In the genomic region with DNA sequence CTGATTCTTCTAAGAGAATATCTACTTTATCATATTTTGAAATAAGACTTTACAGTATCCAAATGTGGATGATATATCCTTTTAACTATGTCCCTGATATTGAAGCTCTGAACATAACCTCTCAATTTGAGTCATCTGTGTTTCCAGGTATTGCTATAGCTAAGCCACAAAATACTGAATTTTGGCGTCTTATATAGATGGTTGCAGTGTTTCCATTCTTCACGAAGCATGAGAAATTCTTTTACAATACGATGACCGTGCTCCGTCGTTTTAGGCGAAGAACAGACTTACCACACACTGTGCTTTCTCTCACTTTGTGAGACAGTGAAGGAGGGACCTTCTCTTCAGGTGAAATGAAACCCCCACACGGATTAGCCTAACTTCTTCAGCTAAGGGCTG, we compare ENCODE assay signal across 9 cellular contexts. TPM values are rescaled to one million over a fixed set of nuclear protein-coding genes. Genes with fewer than 3 reads are reported as not detected.
A peak's percentile ranks its signal among the peaks of the same experiment; 100 is the strongest.
DNase-seq lines count a peak whose midpoint lies in the region; ATAC-seq and TF ChIP-seq lines count a peak whose summit lies in the region.
"Had no signal": no experiment of that assay in that cellular context is flagged by ENCODE, and none has a peak within 500 bp of the region (broad histone marks: within the 10 kb centered on the region; RNA-seq: fewer than 3 reads in every experiment).

No MANE protein-coding gene starts in this region.

- H3K4me2 ChIP-seq in GM23338 (peak overlapping the region; percentile 74; the same call in 1 of the 2 replicates), SU-DHL-6 (ENCODE audit: low read depth, low read length, poor library complexity, severe bottlenecking) (peak overlapping the region; percentile 73)

- H3K4me3 ChIP-seq in GM23338 (0 out of 2 replicates have a peak overlapping the region, but pooled peaks have one; percentile 43), SU-DHL-6 (ENCODE audit: insufficient read depth, low read length, poor library complexity, severe bottlenecking) (no peak overlapping the region), dorsolateral prefrontal cortex (peak overlapping the region in 25 of 59 donors; percentile 15 to 67 (median 50))

- no peak overlapping the region for H3K27ac ChIP-seq in GM23338 (ENCODE audit: low read depth)
- no peak overlapping the region for H3K27ac ChIP-seq in SU-DHL-6 (ENCODE audit: low read depth, low read length)
- peak overlapping the region in 12 of 59 donors; percentile 43 to 78 (median 54) for H3K27ac ChIP-seq in dorsolateral prefrontal cortex

- H3K4me1 ChIP-seq in GM23338 (ENCODE audit: insufficient read depth), result peaks cover 37% of the 10 kb centered on the region

- H3K27me3 Mint-ChIP-seq in GM23338 (ENCODE audit: insufficient read depth, low read depth, poor library complexity), result peaks cover 17% of the 10 kb centered on the region
- H3K27me3 Mint-ChIP-seq in effector memory CD8-positive, alpha-beta T cell, result peaks cover 9 to 21% of the 10 kb centered on the region in 2 donors

- H3K79me2 ChIP-seq in GM23338 (replicated peaks; ENCODE audit: insufficient read depth) (peaks cover 4% of the 10 kb centered on the region; the same call in 1 of the 2 replicates), SU-DHL-6 (ENCODE audit: insufficient read depth, low read length) (no peaks in the 10 kb centered on the region)

- peaks cover 4% of the 10 kb centered on the region for H4K20me1 ChIP-seq in GM23338 (replicated peaks; ENCODE audit: insufficient read depth)
- no peaks in the 10 kb centered on the region for H4K20me1 ChIP-seq in SU-DHL-6 (ENCODE audit: low read depth, low read length)

- intact Hi-C loops in dorsolateral prefrontal cortex (cut with DNase I), result no loop called here

- H3K4me1 Mint-ChIP-seq in GM23338, result peaks cover 58% of the 10 kb centered on the region
- H3K4me1 Mint-ChIP-seq in effector memory CD8-positive, alpha-beta T cell (ENCODE audit: low read depth in 2 of 2), result peaks cover 34 to 38% of the 10 kb centered on the region in 2 donors
- H3K4me1 Mint-ChIP-seq in stimulated activated effector memory CD8-positive, alpha-beta T cell treated with anti-CD3 and anti-CD28 coated beads, Interleukin-12 subunit alpha, Interleukin-12 subunit beta, amount 100 ng/mL, for 72 hours, result peaks cover 54% of the 10 kb centered on the region

- H3K36me3 ChIP-seq in GM23338 (ENCODE audit: insufficient read depth), result no peaks in the 10 kb centered on the region
- H3K36me3 ChIP-seq in SU-DHL-6 (ENCODE audit: low read length), result no peaks in the 10 kb centered on the region

- no peak overlapping the region for H3K27ac Mint-ChIP-seq in GM23338
- H3K27ac Mint-ChIP-seq in effector memory CD8-positive, alpha-beta T cell, result peak overlapping the region; percentile 99 to 100
- H3K27ac Mint-ChIP-seq in stimulated activated effector memory CD8-positive, alpha-beta T cell treated with anti-CD3 and anti-CD28 coated beads, Interleukin-12 subunit alpha, Interleukin-12 subunit beta, amount 100 ng/mL, for 72 hours, result peak overlapping the region; percentile 93

- no peak overlapping the region for H2AFZ ChIP-seq in GM23338
- H2AFZ ChIP-seq in SU-DHL-6 (ENCODE audit: low read depth, low read length, severe bottlenecking), result peak overlapping the region; percentile 91

- no peaks in the 10 kb centered on the region for H3K9me3 Mint-ChIP-seq in GM23338
- no peaks in the 10 kb centered on the region for H3K9me3 Mint-ChIP-seq in effector memory CD8-positive, alpha-beta T cell
- no peaks in the 10 kb centered on the region for H3K9me3 Mint-ChIP-seq in stimulated activated effector memory CD8-positive, alpha-beta T cell treated with anti-CD3 and anti-CD28 coated beads, Interleukin-12 subunit alpha, Interleukin-12 subunit beta, amount 100 ng/mL, for 72 hours
- H3K9me3 Mint-ChIP-seq: nephron had no signal

- H3F3A ChIP-seq in GM23338 (replicated peaks; ENCODE audit: low read depth) (peaks cover 3% of the 10 kb centered on the region; the same call in 1 of the 2 replicates), SU-DHL-6 (ENCODE audit: insufficient read depth) (peaks cover 28% of the 10 kb centered on the region)

- ATAC-seq in GM23338 (no peak), GM21737 (IDR thresholded peaks at IDR 0.05; ENCODE audit: unreplicated experiment) (no peak), GM21390 (IDR thresholded peaks at IDR 0.05; ENCODE audit: unreplicated experiment) (no peak)
- no peak for ATAC-seq in effector memory CD8-positive, alpha-beta T cell (replicated peaks)
- ATAC-seq in stimulated activated effector memory CD8-positive, alpha-beta T cell treated with anti-CD3 and anti-CD28 coated beads, Interleukin-12 subunit alpha, Interleukin-12 subunit beta, amount 100 ng/mL, for 72 hours, result peak; percentile 60

- no peak overlapping the region for H3K4me3 Mint-ChIP-seq in GM23338
- H3K4me3 Mint-ChIP-seq in effector memory CD8-positive, alpha-beta T cell, result peak overlapping the region; percentile 85 to 99
- H3K4me3 Mint-ChIP-seq in stimulated activated effector memory CD8-positive, alpha-beta T cell treated with anti-CD3 and anti-CD28 coated beads, Interleukin-12 subunit alpha, Interleukin-12 subunit beta, amount 100 ng/mL, for 72 hours, result peak overlapping the region; percentile 85

- no peaks in the 10 kb centered on the region for H3K9me3 ChIP-seq in SU-DHL-6 (ENCODE audit: insufficient read depth, low read length)

- DNase-seq in GM23338 (ENCODE audit: low spot score), result no peak
- no peak for DNase-seq in effector memory CD8-positive, alpha-beta T cell
- no peak for DNase-seq in stimulated activated effector memory CD8-positive, alpha-beta T cell treated with anti-CD3 and anti-CD28 coated beads, Interleukin-12 subunit alpha, Interleukin-12 subunit beta, amount 100 ng/mL, for 72 hours (ENCODE audit: low spot score in 2 of 2)
- DNase-seq in dorsolateral prefrontal cortex, result no peak
- DNase-seq: NCI-H226 had no signal

- TF ChIP-seq CTCF in GM23338 (conservative IDR thresholded peaks at IDR 0.05; ENCODE audit: low read depth in 2 of 2), result no peak
- TF ChIP-seq CTCF in SU-DHL-6 (IDR thresholded peaks at IDR 0.05; ENCODE audit: insufficient read depth, low read length, poor library complexity, severe bottlenecking), result no peak
- TF ChIP-seq CTCF in dorsolateral prefrontal cortex (IDR thresholded peaks at IDR 0.05 in 54 of 56, conservative IDR thresholded peaks at IDR 0.05 in 2 of 56; ENCODE audit: low read depth in 1 of 56, partially characterized antibody in 56 of 56), result no peak

- no peaks in the 10 kb centered on the region for H3K36me3 Mint-ChIP-seq in GM23338 (ENCODE audit: low read depth)
- H3K36me3 Mint-ChIP-seq in effector memory CD8-positive, alpha-beta T cell (ENCODE audit: insufficient read depth), result peaks cover 29% of the 10 kb centered on the region
- H3K36me3 Mint-ChIP-seq in stimulated activated effector memory CD8-positive, alpha-beta T cell treated with anti-CD3 and anti-CD28 coated beads, Interleukin-12 subunit alpha, Interleukin-12 subunit beta, amount 100 ng/mL, for 72 hours, result peaks cover 15% of the 10 kb centered on the region

- H3K9ac ChIP-seq in SU-DHL-6 (ENCODE audit: low read length), result peak overlapping the region; percentile 56; the same call in 1 of the 2 replicates

- H3K9me2 ChIP-seq in GM23338 (ENCODE audit: insufficient read depth) (no peaks in the 10 kb centered on the region), SU-DHL-6 (replicated peaks; ENCODE audit: insufficient read depth, low read length) (no peaks in the 10 kb centered on the region)

- H3K27me3 ChIP-seq in GM23338 (ENCODE audit: insufficient read depth) (no peaks in the 10 kb centered on the region), SU-DHL-6 (ENCODE audit: low read length) (no peaks in the 10 kb centered on the region), dorsolateral prefrontal cortex (peaks cover 0 to 13% (median 0%) of the 10 kb centered on the region in 45 donors)

TF ChIP-seq in GM23338, 12 proteins besides CTCF, POLR2A, EP300 and RAD21 (continues in another document):
- no peak for TF ChIP-seq NANOG (IDR thresholded peaks at IDR 0.05; ENCODE audit: borderline replicate concordance)
- TF ChIP-seq STAT1 (IDR thresholded peaks at IDR 0.05; ENCODE audit: unreplicated experiment), result no peak
- TF ChIP-seq JUNB (IDR thresholded peaks at IDR 0.05; ENCODE audit: unreplicated experiment), result no peak
- TF ChIP-seq, protein P1, sequence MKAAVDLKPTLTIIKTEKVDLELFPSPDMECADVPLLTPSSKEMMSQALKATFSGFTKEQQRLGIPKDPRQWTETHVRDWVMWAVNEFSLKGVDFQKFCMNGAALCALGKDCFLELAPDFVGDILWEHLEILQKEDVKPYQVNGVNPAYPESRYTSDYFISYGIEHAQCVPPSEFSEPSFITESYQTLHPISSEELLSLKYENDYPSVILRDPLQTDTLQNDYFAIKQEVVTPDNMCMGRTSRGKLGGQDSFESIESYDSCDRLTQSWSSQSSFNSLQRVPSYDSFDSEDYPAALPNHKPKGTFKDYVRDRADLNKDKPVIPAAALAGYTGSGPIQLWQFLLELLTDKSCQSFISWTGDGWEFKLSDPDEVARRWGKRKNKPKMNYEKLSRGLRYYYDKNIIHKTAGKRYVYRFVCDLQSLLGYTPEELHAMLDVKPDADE (IDR thresholded peaks at IDR 0.05), result no peak
- TF ChIP-seq, protein P2, sequence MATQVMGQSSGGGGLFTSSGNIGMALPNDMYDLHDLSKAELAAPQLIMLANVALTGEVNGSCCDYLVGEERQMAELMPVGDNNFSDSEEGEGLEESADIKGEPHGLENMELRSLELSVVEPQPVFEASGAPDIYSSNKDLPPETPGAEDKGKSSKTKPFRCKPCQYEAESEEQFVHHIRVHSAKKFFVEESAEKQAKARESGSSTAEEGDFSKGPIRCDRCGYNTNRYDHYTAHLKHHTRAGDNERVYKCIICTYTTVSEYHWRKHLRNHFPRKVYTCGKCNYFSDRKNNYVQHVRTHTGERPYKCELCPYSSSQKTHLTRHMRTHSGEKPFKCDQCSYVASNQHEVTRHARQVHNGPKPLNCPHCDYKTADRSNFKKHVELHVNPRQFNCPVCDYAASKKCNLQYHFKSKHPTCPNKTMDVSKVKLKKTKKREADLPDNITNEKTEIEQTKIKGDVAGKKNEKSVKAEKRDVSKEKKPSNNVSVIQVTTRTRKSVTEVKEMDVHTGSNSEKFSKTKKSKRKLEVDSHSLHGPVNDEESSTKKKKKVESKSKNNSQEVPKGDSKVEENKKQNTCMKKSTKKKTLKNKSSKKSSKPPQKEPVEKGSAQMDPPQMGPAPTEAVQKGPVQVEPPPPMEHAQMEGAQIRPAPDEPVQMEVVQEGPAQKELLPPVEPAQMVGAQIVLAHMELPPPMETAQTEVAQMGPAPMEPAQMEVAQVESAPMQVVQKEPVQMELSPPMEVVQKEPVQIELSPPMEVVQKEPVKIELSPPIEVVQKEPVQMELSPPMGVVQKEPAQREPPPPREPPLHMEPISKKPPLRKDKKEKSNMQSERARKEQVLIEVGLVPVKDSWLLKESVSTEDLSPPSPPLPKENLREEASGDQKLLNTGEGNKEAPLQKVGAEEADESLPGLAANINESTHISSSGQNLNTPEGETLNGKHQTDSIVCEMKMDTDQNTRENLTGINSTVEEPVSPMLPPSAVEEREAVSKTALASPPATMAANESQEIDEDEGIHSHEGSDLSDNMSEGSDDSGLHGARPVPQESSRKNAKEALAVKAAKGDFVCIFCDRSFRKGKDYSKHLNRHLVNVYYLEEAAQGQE (IDR thresholded peaks at IDR 0.05; ENCODE audit: unreplicated experiment), result no peak

RNA-seq across cellular contexts. Expression of a gene that starts 45.3 kb away (rescaled TPM):
- 57.4 and 59.6 TPM in 2 replicates for total RNA-seq in GM23338 (2014; rRNA removed; shearing (Covaris generic))
- 160 and 178 TPM in 2 replicates for polyA plus RNA-seq in GM23338 (2016; fragmentation: Nextera tagmentation; extraction: Ambion mirVana)
- 100 to 1,000 TPM in 13 of 120 experiments, 10 to 100 TPM in 107; 39.2 to 124 (median 80.4) TPM for total RNA-seq in dorsolateral prefrontal cortex
